ENCODE assay signal across 8 cellular contexts in the genomic region with DNA sequence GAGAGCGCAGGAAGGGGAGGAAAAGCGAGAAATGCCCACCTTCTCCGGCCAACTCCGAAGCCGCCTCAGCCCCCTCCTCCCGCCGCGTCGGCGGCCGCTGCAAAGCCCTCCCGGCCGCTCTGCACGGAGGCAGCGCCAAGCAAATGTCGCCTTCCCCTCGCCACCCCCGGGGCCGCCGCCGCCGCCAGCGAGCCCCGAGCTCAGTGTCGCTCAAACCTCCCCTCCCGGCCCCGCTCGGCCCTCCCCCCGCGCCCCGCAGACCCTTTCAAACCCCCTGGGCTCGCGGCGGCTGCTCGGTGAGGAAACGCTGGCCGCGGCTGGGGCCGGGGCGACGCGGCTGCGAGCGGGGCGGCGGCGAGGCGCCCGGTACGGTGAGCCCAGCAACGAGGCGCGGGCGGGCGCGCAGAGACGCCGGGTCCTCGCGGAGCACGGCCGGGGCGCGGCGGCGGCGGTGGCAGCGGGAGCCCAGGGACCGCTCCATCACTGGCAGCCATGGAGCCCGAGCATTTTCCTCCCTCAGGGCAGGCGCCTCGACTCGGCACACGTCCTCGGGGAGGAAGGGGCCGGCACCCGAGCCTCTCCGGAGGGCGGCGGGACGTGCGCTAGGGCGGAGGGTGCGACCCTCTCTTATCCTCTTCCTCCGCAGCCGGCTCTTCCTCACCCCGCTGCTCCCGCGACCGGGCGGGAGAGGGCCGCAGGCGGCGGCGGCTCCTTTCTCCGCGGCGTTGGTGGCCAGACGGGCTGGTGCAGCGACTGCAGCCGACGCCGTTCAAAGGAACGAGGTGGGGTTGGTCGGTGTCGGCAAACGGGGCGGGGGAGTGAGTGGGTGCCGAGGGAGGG.
DNase-seq lines count a peak whose midpoint lies in the region; ATAC-seq and TF ChIP-seq lines count a peak whose summit lies in the region.

No MANE protein-coding gene starts in this region.

- peak overlapping the region; percentile 98 for H3K27ac Mint-ChIP-seq in dendritic cell treated with granulocyte-macrophage colony-stimulating factor and Interleukin-4, amounts not matched to agents 40 ng/mL and 50 ng/mL, for 4 days
- peak overlapping the region; percentile 97 for H3K27ac Mint-ChIP-seq in memory B cell

- H3K9me3 Mint-ChIP-seq in dendritic cell treated with granulocyte-macrophage colony-stimulating factor and Interleukin-4, amounts not matched to agents 40 ng/mL and 50 ng/mL, for 4 days = no peaks in the 10 kb centered on the region
- H3K9me3 Mint-ChIP-seq in memory B cell = no peaks in the 10 kb centered on the region

- H3K4me3 ChIP-seq in WI38 (ENCODE audit: low read depth, low read length) = peak overlapping the region; percentile 84

- TF ChIP-seq CTCF in 22Rv1 (IDR thresholded peaks at IDR 0.05) = no peak
- TF ChIP-seq CTCF in WI38 (IDR thresholded peaks at IDR 0.05; ENCODE audit: low read depth, low read length) = no peak

- peaks cover 17% of the 10 kb centered on the region for H3K27me3 Mint-ChIP-seq in dendritic cell treated with granulocyte-macrophage colony-stimulating factor and Interleukin-4, amounts not matched to agents 40 ng/mL and 50 ng/mL, for 4 days
- no peaks in the 10 kb centered on the region for H3K27me3 Mint-ChIP-seq in memory B cell

- DNase-seq in memory B cell (ENCODE audit: low spot score in 2 of 2) = peak in 1 of 2 donors; percentile 10
- peak; percentile 6 for DNase-seq in stimulated activated CD8-positive, alpha-beta memory T cell treated with anti-CD3 and anti-CD28 coated beads, Interleukin-7, amount 100 ng/mL, for 24 hours (ENCODE audit: low read depth)
- no peak for DNase-seq in NCI-H446 (lab: John Stamatoyannopoulos, UW)

- H3K27ac ChIP-seq in 22Rv1 = peak overlapping the region; percentile 97

- peaks cover 50% of the 10 kb centered on the region for H3K4me1 Mint-ChIP-seq in dendritic cell treated with granulocyte-macrophage colony-stimulating factor and Interleukin-4, amounts not matched to agents 40 ng/mL and 50 ng/mL, for 4 days (ENCODE audit: low read depth)
- peaks cover 34% of the 10 kb centered on the region for H3K4me1 Mint-ChIP-seq in memory B cell

- intact Hi-C loops in dendritic cell treated with granulocyte-macrophage colony-stimulating factor and Interleukin-4, amounts not matched to agents 40 ng/mL and 50 ng/mL, for 4 days (cut with micrococcal nuclease) = loop anchor here (5.0 to 10.0 kb wide), 4 partner anchors 341 to 692 kb away; no protein-coding TSS in a partner anchor

- H3K4me3 Mint-ChIP-seq in dendritic cell treated with granulocyte-macrophage colony-stimulating factor and Interleukin-4, amounts not matched to agents 40 ng/mL and 50 ng/mL, for 4 days = peak overlapping the region; percentile 83
- H3K4me3 Mint-ChIP-seq in memory B cell = peak overlapping the region; percentile 94

- H3K36me3 Mint-ChIP-seq in dendritic cell treated with granulocyte-macrophage colony-stimulating factor and Interleukin-4, amounts not matched to agents 40 ng/mL and 50 ng/mL, for 4 days (ENCODE audit: low read depth) = peaks cover 30% of the 10 kb centered on the region
- peaks cover 2% of the 10 kb centered on the region for H3K36me3 Mint-ChIP-seq in memory B cell

- ATAC-seq in GM19025 (IDR thresholded peaks at IDR 0.05; ENCODE audit: low read depth, unreplicated experiment) = peak; percentile 14
- peak; percentile 34 for ATAC-seq in HG03159 (IDR thresholded peaks at IDR 0.05; ENCODE audit: unreplicated experiment)
- peak; percentile 5 for ATAC-seq in memory B cell (ENCODE audit: low read depth)
